14 cellular contexts compared by ENCODE assay signal in genomic region chr10:118980135-118980865, GRCh38. TPM values are rescaled to one million over a fixed set of nuclear protein-coding genes. Genes with fewer than 3 reads are reported as not detected.
DNase-seq lines count a peak whose midpoint lies in the region; ATAC-seq and TF ChIP-seq lines count a peak whose summit lies in the region.
"Had no signal": no experiment of that assay in that cellular context is flagged by ENCODE, and none has a peak within 500 bp of the region (broad histone marks: within the 10 kb centered on the region; RNA-seq: fewer than 3 reads in every experiment).

No MANE protein-coding gene starts in this region.

- H3K4me3 ChIP-seq in HEK293 (ENCODE audit: low read depth, low read length) = no peak overlapping the region
- H3K4me3 ChIP-seq in suprapubic skin = no peak overlapping the region

- H3K9me3 ChIP-seq in HEK293 (ENCODE audit: control insufficient read depth, insufficient read depth, low read depth, low read length) (no peaks in the 10 kb centered on the region), suprapubic skin (no peaks in the 10 kb centered on the region)
- H3K9me3 ChIP-seq: SK-N-SH had no signal

- no peak for TF ChIP-seq POLR2A in suprapubic skin (IDR thresholded peaks at IDR 0.05)

- DNase-seq in NCI-H69 (lab: John Stamatoyannopoulos, UW) (peak; percentile 70), myocyte (ENCODE audit: low read depth) (peak; percentile 67), suprapubic skin (ENCODE audit: low spot score in 2 of 2) (peak; percentile 45 to 74)
- no peak for DNase-seq in naive thymus-derived CD8-positive, alpha-beta T cell
- DNase-seq: CD8-positive, alpha-beta T cell; MM.1S; NCI-H1105; NCI-H2227 treated with DMSO at 0.1 percent for 48 hours; PC-3; SK-N-SH had no signal

- peaks cover 3 to 28% (median 18%) of the 10 kb centered on the region in 5 donors for H3K27me3 Mint-ChIP-seq in naive thymus-derived CD8-positive, alpha-beta T cell

- H3K4me1 ChIP-seq in HEK293 (ENCODE audit: control insufficient read depth, insufficient read depth, low read length) (no peaks in the 10 kb centered on the region), suprapubic skin (no peaks in the 10 kb centered on the region)

- WGBS in suprapubic skin = 90% methylated on average over 6 of the region's 17 CpGs

- peaks cover 0 to 13% (median 7%) of the 10 kb centered on the region in 3 donors for H3K36me3 Mint-ChIP-seq in naive thymus-derived CD8-positive, alpha-beta T cell

- POLR2A ChIA-PET in HEK293 (lab: Yijun Ruan, JAX) = no interaction called here
- POLR2A ChIA-PET in naive thymus-derived CD8-positive, alpha-beta T cell (lab: Charles Lee) = no interaction called here

- no peaks in the 10 kb centered on the region for H3K27me3 ChIP-seq in suprapubic skin

- CTCF ChIA-PET in HEK293 (lab: Yijun Ruan, JAX) = interaction anchor here (0.6 to 0.8 kb wide), 2 partner anchors 175 to 211 kb away, joined by 3 to 4 read pairs; no protein-coding TSS in a partner anchor

- TF ChIP-seq CTCF in HEK293 (tag by site-specific recombination; IDR thresholded peaks at IDR 0.05) (no peak), suprapubic skin (IDR thresholded peaks at IDR 0.05) (no peak)

- no peak overlapping the region for H3K27ac ChIP-seq in HEK293 (ENCODE audit: extremely low read depth, low read depth, low read length)
- H3K27ac ChIP-seq in suprapubic skin = no peak overlapping the region

- H3K27ac Mint-ChIP-seq in naive thymus-derived CD8-positive, alpha-beta T cell = no peak overlapping the region
- H3K27ac Mint-ChIP-seq: B cell; CD8-positive, alpha-beta T cell had no signal

- H3K9me3 Mint-ChIP-seq in naive thymus-derived CD8-positive, alpha-beta T cell = peaks cover 0 to 21% (median 12%) of the 10 kb centered on the region in 9 donors

- no peak overlapping the region for H3K4me3 Mint-ChIP-seq in naive thymus-derived CD8-positive, alpha-beta T cell
- H3K4me3 Mint-ChIP-seq: B cell; CD8-positive, alpha-beta T cell had no signal

- ATAC-seq in HG03159 (IDR thresholded peaks at IDR 0.05; ENCODE audit: unreplicated experiment) (no peak), HG03432 (IDR thresholded peaks at IDR 0.05; ENCODE audit: unreplicated experiment) (no peak)
- ATAC-seq in naive thymus-derived CD8-positive, alpha-beta T cell = no peak
- ATAC-seq: CD8-positive, alpha-beta T cell; PC-3 had no signal

- no peaks in the 10 kb centered on the region for H3K4me1 Mint-ChIP-seq in naive thymus-derived CD8-positive, alpha-beta T cell
- H3K4me1 Mint-ChIP-seq: B cell had no signal

- TF ChIP-seq EP300 in suprapubic skin (IDR thresholded peaks at IDR 0.05) = no peak

- no peaks in the 10 kb centered on the region for H3K36me3 ChIP-seq in HEK293 (ENCODE audit: control insufficient read depth in 2 of 2, insufficient read depth in 1 of 2, low read length in 2 of 2)
- H3K36me3 ChIP-seq in suprapubic skin = no peaks in the 10 kb centered on the region

TF ChIP-seq in HEK293, 187 proteins besides CTCF, POLR2A, EP300 and RAD21 (continues in another document):
- TF ChIP-seq HIC1 (tag by site-specific recombination; IDR thresholded peaks at IDR 0.05) (no peak), ZNF621 (tag by site-specific recombination; IDR thresholded peaks at IDR 0.05) (no peak), ZNF169 (tag by site-specific recombination; IDR thresholded peaks at IDR 0.05) (no peak), ZNF785 (tag by site-specific recombination; IDR thresholded peaks at IDR 0.05) (no peak), ZSCAN16 (tag by site-specific recombination; IDR thresholded peaks at IDR 0.05) (no peak), GLIS1 (tag by site-specific recombination; IDR thresholded peaks at IDR 0.05) (peak; percentile 100), ZSCAN4 (tag by site-specific recombination; IDR thresholded peaks at IDR 0.05) (no peak), ZNF530 (tag by site-specific recombination; IDR thresholded peaks at IDR 0.05; ENCODE audit: low read depth) (no peak), ZNF266 (tag by site-specific recombination; IDR thresholded peaks at IDR 0.05; ENCODE audit: low read depth) (no peak), ZBTB8A (tag by site-specific recombination; IDR thresholded peaks at IDR 0.05) (no peak), YY1 (tag by site-specific recombination; IDR thresholded peaks at IDR 0.05) (no peak), ZNF394 (tag by site-specific recombination; IDR thresholded peaks at IDR 0.05; ENCODE audit: borderline replicate concordance) (no peak), PATZ1 (tag by site-specific recombination; IDR thresholded peaks at IDR 0.05) (no peak), MZF1 (tag by site-specific recombination; IDR thresholded peaks at IDR 0.05; ENCODE audit: borderline replicate concordance) (no peak), ZBTB10 (tag by site-specific recombination; IDR thresholded peaks at IDR 0.05) (no peak)

RNA-seq across cellular contexts. Expression of gene NANOS1, which starts 49.2 kb away (rescaled TPM):
- 3.2 and 5.1 TPM in 2 replicates for total RNA-seq in myocyte
- polyA plus RNA-seq in myocyte (2012) = 2.1 TPM
- 1 to 10 TPM; 2.3 to 2.9 (median 2.7) TPM for total RNA-seq in suprapubic skin
- total RNA-seq in naive thymus-derived CD8-positive, alpha-beta T cell = under 1 TPM; 0.55 to 0.60 TPM
- polyA plus RNA-seq in naive thymus-derived CD8-positive, alpha-beta T cell = under 1 TPM in 1 of 3 donors, not detected in 2; 0.05 TPM

Comparison
In these comparisons a context has a peak if more than half of its experiments do, and no peak if none do; other contexts are left out.
1. DNase-seq: peak in NCI-H69 (single experiment), myocyte (single experiment) and suprapubic skin (2 of 2); none in naive thymus-derived CD8-positive, alpha-beta T cell (0 of 10).